ENCODE assay signal across 1 cellular context in genomic region chr6:2028457-2029038, GRCh38.
TF ChIP-seq lines count a peak whose summit lies in the region.

No MANE protein-coding gene starts in this region.

TF ChIP-seq in HEK293, 187 proteins besides CTCF, POLR2A, EP300 and RAD21 (continued from another document and continues in another):
- TF ChIP-seq, protein P1, sequence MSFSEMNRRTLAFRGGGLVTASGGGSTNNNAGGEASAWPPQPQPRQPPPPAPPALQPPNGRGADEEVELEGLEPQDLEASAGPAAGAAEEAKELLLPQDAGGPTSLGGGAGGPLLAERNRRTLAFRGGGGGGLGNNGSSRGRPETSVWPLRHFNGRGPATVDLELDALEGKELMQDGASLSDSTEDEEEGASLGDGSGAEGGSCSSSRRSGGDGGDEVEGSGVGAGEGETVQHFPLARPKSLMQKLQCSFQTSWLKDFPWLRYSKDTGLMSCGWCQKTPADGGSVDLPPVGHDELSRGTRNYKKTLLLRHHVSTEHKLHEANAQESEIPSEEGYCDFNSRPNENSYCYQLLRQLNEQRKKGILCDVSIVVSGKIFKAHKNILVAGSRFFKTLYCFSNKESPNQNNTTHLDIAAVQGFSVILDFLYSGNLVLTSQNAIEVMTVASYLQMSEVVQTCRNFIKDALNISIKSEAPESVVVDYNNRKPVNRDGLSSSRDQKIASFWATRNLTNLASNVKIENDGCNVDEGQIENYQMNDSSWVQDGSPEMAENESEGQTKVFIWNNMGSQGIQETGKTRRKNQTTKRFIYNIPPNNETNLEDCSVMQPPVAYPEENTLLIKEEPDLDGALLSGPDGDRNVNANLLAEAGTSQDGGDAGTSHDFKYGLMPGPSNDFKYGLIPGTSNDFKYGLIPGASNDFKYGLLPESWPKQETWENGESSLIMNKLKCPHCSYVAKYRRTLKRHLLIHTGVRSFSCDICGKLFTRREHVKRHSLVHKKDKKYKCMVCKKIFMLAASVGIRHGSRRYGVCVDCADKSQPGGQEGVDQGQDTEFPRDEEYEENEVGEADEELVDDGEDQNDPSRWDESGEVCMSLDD (tag by site-specific recombination; IDR thresholded peaks at IDR 0.05) = no peak
- TF ChIP-seq ZNF211 (tag by site-specific recombination; IDR thresholded peaks at IDR 0.05; ENCODE audit: low read depth) = no peak
- TF ChIP-seq ZNF140 (tag by site-specific recombination; IDR thresholded peaks at IDR 0.05) = no peak
- 0 out of 2 replicates have a peak, but pooled peaks have one; percentile 69 for TF ChIP-seq ZNF624 (tag by site-specific recombination; IDR thresholded peaks at IDR 0.05)
- no peak for TF ChIP-seq ZNF121 (tag by site-specific recombination; IDR thresholded peaks at IDR 0.05)
- TF ChIP-seq, protein P2, sequence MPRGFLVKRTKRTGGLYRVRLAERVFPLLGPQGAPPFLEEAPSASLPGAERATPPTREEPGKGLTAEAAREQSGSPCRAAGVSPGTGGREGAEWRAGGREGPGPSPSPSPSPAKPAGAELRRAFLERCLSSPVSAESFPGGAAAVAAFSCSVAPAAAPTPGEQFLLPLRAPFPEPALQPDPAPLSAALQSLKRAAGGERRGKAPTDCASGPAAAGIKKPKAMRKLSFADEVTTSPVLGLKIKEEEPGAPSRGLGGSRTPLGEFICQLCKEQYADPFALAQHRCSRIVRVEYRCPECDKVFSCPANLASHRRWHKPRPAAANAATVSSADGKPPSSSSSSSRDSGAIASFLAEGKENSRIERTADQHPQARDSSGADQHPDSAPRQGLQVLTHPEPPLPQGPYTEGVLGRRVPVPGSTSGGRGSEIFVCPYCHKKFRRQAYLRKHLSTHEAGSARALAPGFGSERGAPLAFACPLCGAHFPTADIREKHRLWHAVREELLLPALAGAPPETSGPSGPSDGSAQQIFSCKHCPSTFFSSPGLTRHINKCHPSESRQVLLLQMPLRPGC (tag by site-specific recombination; IDR thresholded peaks at IDR 0.05) = peak; percentile 99
- no peak for TF ChIP-seq ZNF114 (tag by site-specific recombination; IDR thresholded peaks at IDR 0.05)
- TF ChIP-seq ZFP37 (tag by site-specific recombination; IDR thresholded peaks at IDR 0.05) = no peak
- no peak for TF ChIP-seq ZNF626 (tag by site-specific recombination; IDR thresholded peaks at IDR 0.05)
- TF ChIP-seq ZNF664 (tag by site-specific recombination; IDR thresholded peaks at IDR 0.05) = peak; percentile 86
- no peak for TF ChIP-seq ZNF549 (tag by site-specific recombination; IDR thresholded peaks at IDR 0.05)
- 0 out of 2 replicates have a peak, but pooled peaks have one; percentile 13 for TF ChIP-seq ZBTB6 (tag by site-specific recombination; IDR thresholded peaks at IDR 0.05)
- TF ChIP-seq ZNF704 (tag by site-specific recombination; IDR thresholded peaks at IDR 0.05) = no peak
- TF ChIP-seq, protein P3, sequence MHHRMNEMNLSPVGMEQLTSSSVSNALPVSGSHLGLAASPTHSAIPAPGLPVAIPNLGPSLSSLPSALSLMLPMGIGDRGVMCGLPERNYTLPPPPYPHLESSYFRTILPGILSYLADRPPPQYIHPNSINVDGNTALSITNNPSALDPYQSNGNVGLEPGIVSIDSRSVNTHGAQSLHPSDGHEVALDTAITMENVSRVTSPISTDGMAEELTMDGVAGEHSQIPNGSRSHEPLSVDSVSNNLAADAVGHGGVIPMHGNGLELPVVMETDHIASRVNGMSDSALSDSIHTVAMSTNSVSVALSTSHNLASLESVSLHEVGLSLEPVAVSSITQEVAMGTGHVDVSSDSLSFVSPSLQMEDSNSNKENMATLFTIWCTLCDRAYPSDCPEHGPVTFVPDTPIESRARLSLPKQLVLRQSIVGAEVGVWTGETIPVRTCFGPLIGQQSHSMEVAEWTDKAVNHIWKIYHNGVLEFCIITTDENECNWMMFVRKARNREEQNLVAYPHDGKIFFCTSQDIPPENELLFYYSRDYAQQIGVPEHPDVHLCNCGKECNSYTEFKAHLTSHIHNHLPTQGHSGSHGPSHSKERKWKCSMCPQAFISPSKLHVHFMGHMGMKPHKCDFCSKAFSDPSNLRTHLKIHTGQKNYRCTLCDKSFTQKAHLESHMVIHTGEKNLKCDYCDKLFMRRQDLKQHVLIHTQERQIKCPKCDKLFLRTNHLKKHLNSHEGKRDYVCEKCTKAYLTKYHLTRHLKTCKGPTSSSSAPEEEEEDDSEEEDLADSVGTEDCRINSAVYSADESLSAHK (tag by site-specific recombination; IDR thresholded peaks at IDR 0.05) = peak; percentile 96
- TF ChIP-seq, protein P4, sequence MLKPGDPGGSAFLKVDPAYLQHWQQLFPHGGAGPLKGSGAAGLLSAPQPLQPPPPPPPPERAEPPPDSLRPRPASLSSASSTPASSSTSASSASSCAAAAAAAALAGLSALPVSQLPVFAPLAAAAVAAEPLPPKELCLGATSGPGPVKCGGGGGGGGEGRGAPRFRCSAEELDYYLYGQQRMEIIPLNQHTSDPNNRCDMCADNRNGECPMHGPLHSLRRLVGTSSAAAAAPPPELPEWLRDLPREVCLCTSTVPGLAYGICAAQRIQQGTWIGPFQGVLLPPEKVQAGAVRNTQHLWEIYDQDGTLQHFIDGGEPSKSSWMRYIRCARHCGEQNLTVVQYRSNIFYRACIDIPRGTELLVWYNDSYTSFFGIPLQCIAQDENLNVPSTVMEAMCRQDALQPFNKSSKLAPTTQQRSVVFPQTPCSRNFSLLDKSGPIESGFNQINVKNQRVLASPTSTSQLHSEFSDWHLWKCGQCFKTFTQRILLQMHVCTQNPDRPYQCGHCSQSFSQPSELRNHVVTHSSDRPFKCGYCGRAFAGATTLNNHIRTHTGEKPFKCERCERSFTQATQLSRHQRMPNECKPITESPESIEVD (tag by site-specific recombination; IDR thresholded peaks at IDR 0.05) = peak; percentile 99
- no peak for TF ChIP-seq PRDM1 (tag by site-specific recombination; IDR thresholded peaks at IDR 0.05)
- peak; percentile 94; the same call in 1 of the 2 replicates for TF ChIP-seq ZNF148 (tag by site-specific recombination; IDR thresholded peaks at IDR 0.05; ENCODE audit: borderline replicate concordance)
- TF ChIP-seq ZNF10 (tag by site-specific recombination; IDR thresholded peaks at IDR 0.05) = peak; percentile 62; the same call in 1 of the 2 replicates
- TF ChIP-seq SETDB1 (IDR thresholded peaks at IDR 0.05; ENCODE audit: insufficient read length, low read length) = no peak
- no peak for TF ChIP-seq ZNF112 (tag by site-specific recombination; IDR thresholded peaks at IDR 0.05)
- TF ChIP-seq BCL11A (tag by site-specific recombination; IDR thresholded peaks at IDR 0.05; ENCODE audit: low read depth) = peak; percentile 100
- no peak for TF ChIP-seq ZNF280D (tag by site-specific recombination; IDR thresholded peaks at IDR 0.05)
- TF ChIP-seq ZEB2 (tag by site-specific recombination; IDR thresholded peaks at IDR 0.05) = peak; percentile 100
- 0 out of 2 replicates have a peak, but pooled peaks have one; percentile 40 for TF ChIP-seq ZNF600 (tag by site-specific recombination; IDR thresholded peaks at IDR 0.05)
- TF ChIP-seq REPIN1 (tag by site-specific recombination; IDR thresholded peaks at IDR 0.05; ENCODE audit: low read depth) = no peak
- no peak for TF ChIP-seq ZNF48 (tag by site-specific recombination; IDR thresholded peaks at IDR 0.05)
- no peak for TF ChIP-seq ZNF670 (tag by site-specific recombination; IDR thresholded peaks at IDR 0.05; ENCODE audit: low read depth)
- TF ChIP-seq ZNF692 (tag by site-specific recombination; IDR thresholded peaks at IDR 0.05) = peak; percentile 91
- 0 out of 2 replicates have a peak, but pooled peaks have one; percentile 34 for TF ChIP-seq ZNF335 (tag by site-specific recombination; conservative IDR thresholded peaks at IDR 0.05)
- no peak for TF ChIP-seq ZNF830 (tag by site-specific recombination; IDR thresholded peaks at IDR 0.05; ENCODE audit: low read depth)
- TF ChIP-seq ZNF292 (tag by site-specific recombination; IDR thresholded peaks at IDR 0.05; ENCODE audit: borderline replicate concordance, low read depth) = no peak
- TF ChIP-seq EGR2 (tag by site-specific recombination; IDR thresholded peaks at IDR 0.05; ENCODE audit: low read depth) = no peak
- TF ChIP-seq REST (tag by site-specific recombination; IDR thresholded peaks at IDR 0.05) = no peak
- no peak for TF ChIP-seq ZNF416 (tag by site-specific recombination; IDR thresholded peaks at IDR 0.05)
- TF ChIP-seq KLF16 (tag by site-specific recombination; IDR thresholded peaks at IDR 0.05) = peak; percentile 65; the same call in 1 of the 2 replicates
- 0 out of 2 replicates have a peak, but pooled peaks have one; percentile 24 for TF ChIP-seq ZNF37A (tag by site-specific recombination; IDR thresholded peaks at IDR 0.05)
